1 cellular context compared by ENCODE assay signal in the genomic region with DNA sequence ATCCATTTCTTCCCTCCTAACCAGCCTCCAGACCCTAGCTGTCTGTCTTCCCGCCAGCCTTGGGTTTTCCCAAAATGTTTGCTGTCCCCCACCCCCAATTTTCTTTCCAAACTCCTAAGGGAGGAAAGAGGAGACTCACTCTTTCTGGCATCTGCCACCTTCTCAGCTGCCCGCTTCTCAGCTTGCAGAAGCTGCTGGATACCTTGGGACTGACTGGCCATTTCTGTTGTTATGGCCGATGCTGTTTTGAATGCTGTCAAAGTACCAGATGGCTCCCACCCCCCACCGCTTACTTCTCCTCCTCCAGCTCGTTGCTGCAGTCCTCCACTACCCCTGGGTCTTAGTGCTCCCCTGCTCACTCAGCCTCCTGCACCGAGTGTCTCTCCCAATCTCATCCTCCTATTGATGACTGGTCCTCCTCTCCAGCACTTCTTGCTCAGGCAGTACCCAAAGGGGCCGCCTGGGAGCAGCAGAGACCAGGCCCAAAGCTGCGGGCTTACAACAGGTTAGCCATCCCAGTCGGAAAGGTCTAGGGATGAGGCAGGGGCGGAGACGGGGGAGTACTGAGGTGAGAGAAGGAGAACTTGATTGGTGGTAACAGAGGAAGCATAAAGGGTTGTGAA.
A peak's percentile ranks its signal among the peaks of the same experiment; 100 is the strongest.
TF ChIP-seq lines count a peak whose summit lies in the region.

ATP6V1G2 (minus strand) TSS at position 270 of the 623 bp plus-strand sequence; CDS start at position 221, 49 bp downstream.

TF ChIP-seq in GM23338, 12 proteins besides CTCF, POLR2A, EP300 and RAD21 (continued from another document):
- TF ChIP-seq ZNF462 (CRISPR knock-in tag; IDR thresholded peaks at IDR 0.05) (no peak), EZH2phosphoT487 (IDR thresholded peaks at IDR 0.05; ENCODE audit: unreplicated experiment) (no peak), JUNB (IDR thresholded peaks at IDR 0.05; ENCODE audit: unreplicated experiment) (no peak), ZNF331 (CRISPR knock-in tag; IDR thresholded peaks at IDR 0.05; ENCODE audit: low read depth) (no peak), ZNF114 (CRISPR knock-in tag; IDR thresholded peaks at IDR 0.05) (no peak), ETS1 (IDR thresholded peaks at IDR 0.05) (peak; percentile 17; the same call in 1 of the 2 replicates), NANOG (IDR thresholded peaks at IDR 0.05; ENCODE audit: borderline replicate concordance) (peak; percentile 40; the same call in 1 of the 2 replicates)
